Comparison of ENCODE assay signal across 9 cellular contexts in genomic region chr16:27795992-27796614, GRCh38.
DNase-seq lines count a peak whose midpoint lies in the region; ATAC-seq lines count a peak whose summit lies in the region.
"Had no signal": no experiment of that assay in that cellular context is flagged by ENCODE, and none has a peak within 500 bp of the region (broad histone marks: within the 10 kb centered on the region; RNA-seq: fewer than 3 reads in every experiment).

No MANE protein-coding gene starts in this region.

- peak; percentile 63 for DNase-seq in activated naive CD4-positive, alpha-beta T cell treated with anti-CD3 and anti-CD28 coated beads for 36 hours
- DNase-seq in activated naive CD4-positive, alpha-beta T cell treated with Interleukin-2 at 50 U/mL for 16 hours: no peak
- DNase-seq in T-helper 9 cell (peak; percentile 16), glomerular endothelial cell (ENCODE audit: extremely low read depth, low read depth, low spot score) (peak; percentile 14), GM19240 (ENCODE audit: insufficient read length, low spot score) (no peak), NCI-H1694 (lab: John Stamatoyannopoulos, UW) (no peak)
- peak; percentile 41 for DNase-seq in stimulated activated naive CD8-positive, alpha-beta T cell treated with anti-CD3 and anti-CD28 coated beads, Interleukin-15, Interleukin-2, amounts not matched to agents 100 U/mL and 50 U/mL, for 24 hours

- ATAC-seq in stimulated activated naive CD8-positive, alpha-beta T cell treated with anti-CD3 and anti-CD28 coated beads, Interleukin-15, Interleukin-2, amounts not matched to agents 100 U/mL and 50 U/mL, for 24 hours: no peak
- no peak for ATAC-seq in HG03108 (IDR thresholded peaks at IDR 0.05; ENCODE audit: unreplicated experiment)

- H3K36me3 Mint-ChIP-seq in activated naive CD4-positive, alpha-beta T cell treated with anti-CD3 and anti-CD28 coated beads for 36 hours (ENCODE audit: low read depth): no peaks in the 10 kb centered on the region
- H3K36me3 Mint-ChIP-seq: CD4-positive, CD25-positive, alpha-beta regulatory T cell had no signal

- no peaks in the 10 kb centered on the region for H3K9me3 Mint-ChIP-seq in activated naive CD4-positive, alpha-beta T cell treated with anti-CD3 and anti-CD28 coated beads for 36 hours

- intact Hi-C loops in activated naive CD4-positive, alpha-beta T cell treated with anti-CD3 and anti-CD28 coated beads for 36 hours (cut with micrococcal nuclease): no loop called here

- peaks cover 4% of the 10 kb centered on the region for H3K27me3 Mint-ChIP-seq in activated naive CD4-positive, alpha-beta T cell treated with anti-CD3 and anti-CD28 coated beads for 36 hours (ENCODE audit: low read depth)

- H3K4me3 Mint-ChIP-seq in activated naive CD4-positive, alpha-beta T cell treated with anti-CD3 and anti-CD28 coated beads for 36 hours: no peak overlapping the region
- H3K4me3 Mint-ChIP-seq: CD4-positive, CD25-positive, alpha-beta regulatory T cell had no signal

- no peaks in the 10 kb centered on the region for H3K4me1 Mint-ChIP-seq in activated naive CD4-positive, alpha-beta T cell treated with anti-CD3 and anti-CD28 coated beads for 36 hours (ENCODE audit: low read depth)
- H3K4me1 Mint-ChIP-seq: CD4-positive, CD25-positive, alpha-beta regulatory T cell had no signal

- no peak overlapping the region for H3K27ac Mint-ChIP-seq in activated naive CD4-positive, alpha-beta T cell treated with anti-CD3 and anti-CD28 coated beads for 36 hours
- H3K27ac Mint-ChIP-seq: CD4-positive, CD25-positive, alpha-beta regulatory T cell had no signal

- CTCF ChIA-PET in activated naive CD4-positive, alpha-beta T cell treated with anti-CD3 and anti-CD28 coated beads for 36 hours (lab: Charles Lee): no interaction called here

Comparison
In these comparisons a context has a peak if more than half of its experiments do, and no peak if none do; other contexts are left out.
1. DNase-seq: peak in activated naive CD4-positive, alpha-beta T cell treated with anti-CD3 and anti-CD28 coated beads for 36 hours (single experiment), T-helper 9 cell (single experiment), glomerular endothelial cell (single experiment) and stimulated activated naive CD8-positive, alpha-beta T cell treated with anti-CD3 and anti-CD28 coated beads, Interleukin-15, Interleukin-2, amounts not matched to agents 100 U/mL and 50 U/mL, for 24 hours (single experiment); none in activated naive CD4-positive, alpha-beta T cell treated with Interleukin-2 at 50 U/mL for 16 hours (single experiment), GM19240 (single experiment) and NCI-H1694 (single experiment).